Comparison of ENCODE assay signal across 8 cellular contexts in the genomic region with DNA sequence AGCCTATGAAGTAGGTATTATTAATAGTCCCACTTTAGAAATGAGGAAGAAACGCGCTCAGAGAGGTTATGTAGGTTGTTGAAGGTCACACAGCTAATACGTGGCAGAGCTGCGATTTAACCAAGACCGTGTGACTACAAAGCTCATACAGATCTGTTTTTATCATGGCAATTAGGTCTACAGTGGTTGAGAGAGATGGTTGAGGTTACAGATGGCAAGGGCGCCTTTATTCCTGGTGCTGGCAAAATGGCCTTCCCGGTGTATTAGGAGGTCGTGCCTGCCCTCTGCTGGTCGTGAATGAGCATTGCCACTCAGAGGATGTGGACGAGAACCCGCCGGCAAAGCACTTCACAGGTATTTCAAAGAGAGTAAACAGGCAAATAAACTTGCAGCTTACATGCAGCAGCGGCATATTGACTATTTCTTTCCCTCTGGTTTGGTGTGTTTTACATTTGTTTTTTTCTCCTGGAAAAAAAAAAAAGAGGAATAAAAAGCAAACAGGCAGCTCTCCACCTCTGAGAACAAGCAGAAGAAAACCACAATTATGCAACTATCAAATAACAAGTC.
DNase-seq lines count a peak whose midpoint lies in the region; ATAC-seq lines count a peak whose summit lies in the region.

No MANE protein-coding gene starts in this region.

- no peaks in the 10 kb centered on the region for H3K36me3 Mint-ChIP-seq in CD4-positive, alpha-beta memory T cell

- H3K9me3 ChIP-seq in CD4-positive, alpha-beta memory T cell (ENCODE audit: control insufficient read depth in 1 of 2, low read length in 2 of 2): no peaks in the 10 kb centered on the region

- peak in 4 of 5 donors; percentile 18 to 32 (median 26) for DNase-seq in CD4-positive, alpha-beta memory T cell
- DNase-seq in NCI-H1092 treated with DMSO at 0.1 percent for 48 hours (lab: John Stamatoyannopoulos, UW) (peak; percentile 56), SKM-1 treated with dmso at 0.1 percent for 144 hours (lab: John Stamatoyannopoulos, UW; ENCODE audit: unreplicated experiment) (peak; percentile 41), cardiac septum (ENCODE audit: low spot score) (peak; percentile 80), pulmonary artery endothelial cell (ENCODE audit: low read depth, low spot score) (peak; percentile 7)
- DNase-seq in activated naive CD8-positive, alpha-beta T cell treated with anti-CD3 and anti-CD28 coated beads, Interleukin-2, amount 50 U/mL, for 16 hours (ENCODE audit: low read depth, low spot score): peak; percentile 6

- H3K27ac ChIP-seq in CD4-positive, alpha-beta memory T cell (ENCODE audit: low read depth, low read length): no peak overlapping the region

- intact Hi-C loops in CD4-positive, alpha-beta memory T cell (cut with micrococcal nuclease): no loop called here
- intact Hi-C loops in cardiac septum (cut with DNase I): loop anchor here (10.0 kb wide), 1 partner anchor 778 kb away; no protein-coding TSS in a partner anchor

- H3K4me3 ChIP-seq in CD4-positive, alpha-beta memory T cell (ENCODE audit: low read length in 2 of 2): no peak overlapping the region

- H3K27ac Mint-ChIP-seq in CD4-positive, alpha-beta memory T cell: no peak overlapping the region

- CTCF ChIA-PET in CD4-positive, alpha-beta memory T cell (lab: Charles Lee; ENCODE audit: partially characterized antibody): interaction anchor here (0.7 to 2.7 kb wide), 12 partner anchors 8 to 780 kb away, joined by 3 to 13 read pairs (median 4); no protein-coding TSS in a partner anchor

- H3K4me1 Mint-ChIP-seq in CD4-positive, alpha-beta memory T cell: peaks cover 0 to 5% (median 3%) of the 10 kb centered on the region in 4 donors

- ATAC-seq in GM21737 (IDR thresholded peaks at IDR 0.05; ENCODE audit: unreplicated experiment) (peak; percentile 55), GM18870 (IDR thresholded peaks at IDR 0.05; ENCODE audit: unreplicated experiment) (no peak)

- POLR2A ChIA-PET in CD4-positive, alpha-beta memory T cell (lab: Charles Lee; ENCODE audit: partially characterized antibody): no interaction called here

- no peaks in the 10 kb centered on the region for H3K27me3 ChIP-seq in CD4-positive, alpha-beta memory T cell (ENCODE audit: insufficient read depth, low read length)

- no peaks in the 10 kb centered on the region for H3K9me3 Mint-ChIP-seq in CD4-positive, alpha-beta memory T cell

- no peak overlapping the region for H3K4me3 Mint-ChIP-seq in CD4-positive, alpha-beta memory T cell

- H3K27me3 Mint-ChIP-seq in CD4-positive, alpha-beta memory T cell: peaks cover 17 to 25% of the 10 kb centered on the region in 2 donors

- no peaks in the 10 kb centered on the region for H3K4me1 ChIP-seq in CD4-positive, alpha-beta memory T cell (ENCODE audit: insufficient read depth, low read length)

- H3K36me3 ChIP-seq in CD4-positive, alpha-beta memory T cell (ENCODE audit: insufficient read depth, low read length): no peaks in the 10 kb centered on the region

Comparison
In these comparisons a context has a peak if more than half of its experiments do, and no peak if none do; other contexts are left out.
1. DNase-seq: peak in every context shown above with its lines; median percentile 80 in cardiac septum; 56 in NCI-H1092 treated with DMSO at 0.1 percent for 48 hours; 41 in SKM-1 treated with dmso at 0.1 percent for 144 hours; 26 in CD4-positive, alpha-beta memory T cell; 7 in pulmonary artery endothelial cell; 6 in activated naive CD8-positive, alpha-beta T cell treated with anti-CD3 and anti-CD28 coated beads, Interleukin-2, amount 50 U/mL, for 16 hours.